ENCODE assay signal across 32 cellular contexts in the genomic region with DNA sequence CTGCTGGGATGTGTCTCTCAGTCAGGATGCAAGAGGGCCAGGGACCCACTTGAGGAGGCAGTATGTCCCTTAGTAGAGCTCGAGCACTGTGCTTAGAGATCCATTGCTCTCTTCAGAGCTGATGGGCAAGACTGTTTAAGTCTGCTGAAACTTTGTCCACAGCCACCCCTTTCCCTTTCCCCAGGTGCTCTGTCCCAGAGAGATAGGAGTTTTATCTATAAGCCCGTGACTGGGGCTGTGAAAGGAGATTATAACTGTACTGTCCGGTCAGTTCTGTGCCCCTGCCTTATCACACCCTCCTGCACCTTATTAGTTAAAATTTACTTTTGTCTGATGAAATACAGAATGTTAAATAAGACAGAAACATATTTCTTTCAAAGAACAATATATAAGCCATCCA.
"Had no signal": no experiment of that assay in that cellular context is flagged by ENCODE, and none has a peak within 500 bp of the region (broad histone marks: within the 10 kb centered on the region; RNA-seq: fewer than 3 reads in every experiment).

No MANE protein-coding gene starts in this region.

- DNase-seq: activated CD4-positive, alpha-beta memory T cell treated with anti-CD3 and anti-CD28 coated beads, Interleukin-2, amount 10 ng/mL, durations not matched to agents 7 days and 5 days; activated CD4-positive, alpha-beta T cell treated with anti-CD3 and anti-CD28 coated beads for 1 hour; activated CD4-positive, alpha-beta T cell treated with anti-CD3 and anti-CD28 coated beads for 4 hours; activated CD4-positive, alpha-beta T cell treated with anti-CD3 and anti-CD28 coated beads, Interleukin-2, amount 10 ng/mL, durations not matched to agents 7 days and 5 days; activated CD4-positive, alpha-beta T cell treated with anti-CD3 and anti-CD28 coated beads, Interleukin-2, amount 50 U/mL, for 4 hours; activated CD4-positive, CD25-positive, alpha-beta regulatory T cell; activated effector memory CD4-positive, alpha-beta T cell treated with Interleukin-2 at 50 U/mL for 16 hours; activated gamma-delta T cell treated with Interleukin-2 at 50 U/mL for 16 hours; activated naive CD4-positive, alpha-beta T cell treated with anti-CD3 and anti-CD28 coated beads, Interleukin-2, amount 50 U/mL, for 16 hours; activated naive CD4-positive, alpha-beta T cell treated with Interleukin-2 at 50 U/mL for 16 hours; activated naive CD8-positive, alpha-beta T cell treated with anti-CD3 and anti-CD28 coated beads, Interleukin-2, amount 50 U/mL, for 24 hours; activated T-cell treated with anti-CD3 and anti-CD28 coated beads, Interleukin-2, amount 50 U/mL, for 4 hours; adrenal gland; amygdala; aorta; body of pancreas; caudate nucleus; cortex of kidney; dermis blood vessel endothelial cell; effector CD4-positive, alpha-beta T cell; effector memory CD8-positive, alpha-beta T cell; esophagus squamous epithelium; foreskin melanocyte; heart right ventricle; T-helper 1 cell; T-helper 17 cell; T1000 had no signal

- H3K9me3 Mint-ChIP-seq: activated T-cell treated with anti-CD3 and anti-CD28 coated beads, Interleukin-2, amount 50 U/mL, for 4 hours had no signal

- H3K9me3 ChIP-seq: adrenal gland, body of pancreas, esophagus squamous epithelium, gastroesophageal sphincter had no signal

- H3K4me1 ChIP-seq: adrenal gland, body of pancreas, esophagus squamous epithelium, gastroesophageal sphincter, heart right ventricle had no signal

- ATAC-seq: activated naive CD8-positive, alpha-beta T cell treated with anti-CD3 and anti-CD28 coated beads, Interleukin-2, amount 50 U/mL, for 24 hours; activated T-cell treated with anti-CD3 and anti-CD28 coated beads, Interleukin-2, amount 50 U/mL, for 4 hours; activated T-helper 17 cell treated with anti-CD3 and anti-CD28 coated beads, Interleukin-2, amount 50 U/mL, for 72 hours; body of pancreas; effector memory CD8-positive, alpha-beta T cell; gastroesophageal sphincter; heart right ventricle; T-helper 17 cell had no signal

- H3K27ac ChIP-seq: adrenal gland, body of pancreas, esophagus squamous epithelium, gastroesophageal sphincter, heart right ventricle had no signal

- H3K36me3 ChIP-seq: adrenal gland, esophagus squamous epithelium, gastroesophageal sphincter, heart right ventricle had no signal

- H3K27me3 ChIP-seq: adrenal gland, body of pancreas, esophagus squamous epithelium, gastroesophageal sphincter, heart right ventricle had no signal

- H3K4me1 Mint-ChIP-seq: activated CD4-positive, alpha-beta memory T cell treated with anti-CD3 and anti-CD28 coated beads, Interleukin-2, amount 10 ng/mL, durations not matched to agents 7 days and 5 days; activated CD4-positive, alpha-beta T cell treated with anti-CD3 and anti-CD28 coated beads, Interleukin-2, amount 10 ng/mL, durations not matched to agents 7 days and 5 days; activated naive CD8-positive, alpha-beta T cell treated with anti-CD3 and anti-CD28 coated beads, Interleukin-2, amount 50 U/mL, for 24 hours; activated T-helper 17 cell treated with anti-CD3 and anti-CD28 coated beads, Interleukin-2, amount 50 U/mL, for 72 hours; T-helper 17 cell had no signal

- H3K27me3 Mint-ChIP-seq: activated CD4-positive, alpha-beta memory T cell treated with anti-CD3 and anti-CD28 coated beads, Interleukin-2, amount 10 ng/mL, durations not matched to agents 7 days and 5 days; activated CD4-positive, alpha-beta T cell treated with anti-CD3 and anti-CD28 coated beads, Interleukin-2, amount 10 ng/mL, durations not matched to agents 7 days and 5 days; activated naive CD8-positive, alpha-beta T cell; activated naive CD8-positive, alpha-beta T cell treated with anti-CD3 and anti-CD28 coated beads, Interleukin-2, amount 50 U/mL, for 24 hours; activated T-helper 17 cell treated with anti-CD3 and anti-CD28 coated beads, Interleukin-2, amount 50 U/mL, for 72 hours; effector memory CD8-positive, alpha-beta T cell; T-helper 17 cell had no signal

- H3K4me3 ChIP-seq: adrenal gland, body of pancreas, esophagus squamous epithelium, gastroesophageal sphincter, heart right ventricle had no signal

- FAIRE-seq: colon had no signal

- H3K27ac Mint-ChIP-seq: activated CD4-positive, alpha-beta memory T cell treated with anti-CD3 and anti-CD28 coated beads, Interleukin-2, amount 10 ng/mL, durations not matched to agents 7 days and 5 days; activated CD4-positive, alpha-beta T cell treated with anti-CD3 and anti-CD28 coated beads, Interleukin-2, amount 10 ng/mL, durations not matched to agents 7 days and 5 days; activated naive CD8-positive, alpha-beta T cell; activated naive CD8-positive, alpha-beta T cell treated with anti-CD3 and anti-CD28 coated beads, Interleukin-2, amount 50 U/mL, for 24 hours; activated T-helper 17 cell treated with anti-CD3 and anti-CD28 coated beads, Interleukin-2, amount 50 U/mL, for 72 hours; effector memory CD8-positive, alpha-beta T cell; T-helper 17 cell; T-helper 2 cell treated with Interferon-gamma antibody and Interleukin-4, amounts not matched to agents 5 μg/mL and 100 μg/mL, for 36 hours had no signal

- H3K36me3 Mint-ChIP-seq: activated naive CD8-positive, alpha-beta T cell had no signal

- H3K4me3 Mint-ChIP-seq: activated CD4-positive, alpha-beta memory T cell treated with anti-CD3 and anti-CD28 coated beads, Interleukin-2, amount 10 ng/mL, durations not matched to agents 7 days and 5 days; activated CD4-positive, alpha-beta T cell treated with anti-CD3 and anti-CD28 coated beads, Interleukin-2, amount 10 ng/mL, durations not matched to agents 7 days and 5 days; activated naive CD8-positive, alpha-beta T cell; activated naive CD8-positive, alpha-beta T cell treated with anti-CD3 and anti-CD28 coated beads, Interleukin-2, amount 50 U/mL, for 24 hours; activated T-cell treated with anti-CD3 and anti-CD28 coated beads, Interleukin-2, amount 50 U/mL, for 4 hours; activated T-helper 17 cell treated with anti-CD3 and anti-CD28 coated beads, Interleukin-2, amount 50 U/mL, for 72 hours; effector memory CD8-positive, alpha-beta T cell; T-helper 17 cell; T-helper 2 cell treated with Interferon-gamma antibody and Interleukin-4, amounts not matched to agents 5 μg/mL and 100 μg/mL, for 36 hours had no signal
